ENCODE assay signal across 12 cellular contexts in genomic region chr13:67143544-67144115, GRCh38.
"Had no signal": no experiment of that assay in that cellular context is flagged by ENCODE, and none has a peak within 500 bp of the region (broad histone marks: within the 10 kb centered on the region; RNA-seq: fewer than 3 reads in every experiment).

No MANE protein-coding gene starts in this region.

- H3K9me3 ChIP-seq: right lobe of liver, transverse colon, vagina had no signal

- H3K4me3 ChIP-seq: right lobe of liver, smooth muscle cell, transverse colon, vagina had no signal

- H3K27ac ChIP-seq: right lobe of liver, transverse colon, vagina had no signal

- ATAC-seq: right lobe of liver had no signal

- H3K4me2 ChIP-seq: smooth muscle cell had no signal

- H3K36me3 ChIP-seq: right lobe of liver, transverse colon, vagina had no signal

- H3K27me3 ChIP-seq: right lobe of liver, transverse colon, vagina had no signal

- H3K4me1 ChIP-seq: right lobe of liver had no signal

- DNase-seq: activated CD4-positive, alpha-beta T cell treated with anti-CD3 and anti-CD28 coated beads, Interleukin-2, amount 50 U/mL, for 4 hours; activated CD4-positive, CD25-positive, alpha-beta regulatory T cell treated with anti-CD3 and anti-CD28 coated beads, Interleukin-2, amount 50 U/mL, for 72 hours; activated naive CD4-positive, alpha-beta T cell treated with anti-CD3 and anti-CD28 coated beads, Interleukin-2, amount 50 U/mL, for 16 hours; endodermal cell; hippocampal formation; right lobe of liver; stimulated activated CD4-positive, alpha-beta T cell treated with anti-CD3 and anti-CD28 coated beads, Interleukin-4, amount 100 ng/mL, for 4 hours; stimulated activated CD8-positive, alpha-beta memory T cell treated with anti-CD3 and anti-CD28 coated beads, Interleukin-4, amount 100 ng/mL, for 48 hours; stimulated activated naive CD4-positive, alpha-beta T cell treated with Interleukin-2 at 50 U/mL for 16 hours; transverse colon had no signal
